In genomic region chr11:68439355-68440065, GRCh38 we compare ENCODE assay signal across 20 cellular contexts. TPM values are rescaled to one million over a fixed set of nuclear protein-coding genes. Genes with fewer than 3 reads are reported as not detected.
DNase-seq lines count a peak whose midpoint lies in the region; ATAC-seq, FAIRE-seq and TF ChIP-seq lines count a peak whose summit lies in the region.
"Had no signal": no experiment of that assay in that cellular context is flagged by ENCODE, and none has a peak within 500 bp of the region (broad histone marks: within the 10 kb centered on the region; RNA-seq: fewer than 3 reads in every experiment).

No MANE protein-coding gene starts in this region.

- in situ Hi-C loops in K562 (cut with MboI) (loop anchor here (10.0 kb wide), 1 partner anchor 185 kb away; no protein-coding TSS in a partner anchor), GM23248 (cut with MboI) (no loop called here)

- 79% methylated on average over 28 of the region's 38 CpGs for WGBS in K562 (ENCODE audit: insufficient coverage, low coverage, missing lambda C conversion rate)
- WGBS in smooth muscle cell (ENCODE audit: low lambda C conversion rate) = 85% methylated on average over 29 of the region's 38 CpGs
- 69 to 89% methylated on average over 23 to 38 of the region's 38 CpGs for WGBS in GM23248 (ENCODE audit: low coverage in 1 of 2, low lambda C conversion rate in 2 of 2, missing lambda C conversion rate in 2 of 2), 2 experiments

- H3K4me1 Mint-ChIP-seq in GM23338 = peaks cover 27% of the 10 kb centered on the region
- H3K4me1 Mint-ChIP-seq in MCF 10A (ENCODE audit: insufficient read depth, unreplicated experiment) = peaks cover 5% of the 10 kb centered on the region

- H3K4me3 ChIP-seq in GM23338 (no peak overlapping the region), K562 (no peak overlapping the region), smooth muscle cell (no peak overlapping the region), GM23248 (no peak overlapping the region)

- ATAC-seq in GM23338 = peak; percentile 74
- ATAC-seq in K562 = peak; percentile 37; the same call in 1 of the 3 replicates
- ATAC-seq: left lobe of liver had no signal

- peaks cover 19% of the 10 kb centered on the region for H3K4me1 ChIP-seq in GM23338 (ENCODE audit: insufficient read depth)
- H3K4me1 ChIP-seq in K562 (replicated peaks in 1 of 2; ENCODE audit: control insufficient read depth in 2 of 2, insufficient read depth in 2 of 2, low read length in 2 of 2) = peaks cover 15 to 40% of the 10 kb centered on the region in 2 experiments; a peak in 4 of 5 replicates
- H3K4me1 ChIP-seq in smooth muscle cell (ENCODE audit: low read depth) = no peaks in the 10 kb centered on the region
- H3K4me1 ChIP-seq in GM23248 (ENCODE audit: insufficient read depth) = peaks cover 8% of the 10 kb centered on the region; the same call in 1 of the 2 replicates

- peaks cover 12% of the 10 kb centered on the region for H3K9me1 ChIP-seq in K562 (ENCODE audit: control insufficient read depth, insufficient read depth, low read length)

- no peaks in the 10 kb centered on the region for H3K9me2 ChIP-seq in GM23338 (ENCODE audit: insufficient read depth)
- no peaks in the 10 kb centered on the region for H3K9me2 ChIP-seq in GM23248 (ENCODE audit: insufficient read depth)

- H3K4me3 Mint-ChIP-seq in GM23338 (peak overlapping the region; percentile 17; the same call in 1 of the 3 replicates), MCF 10A (ENCODE audit: unreplicated experiment) (no peak overlapping the region)
- H3K4me3 Mint-ChIP-seq: activated CD4-positive, alpha-beta T cell treated with anti-CD3 and anti-CD28 coated beads, Interleukin-2, amount 10 ng/mL, durations not matched to agents 24 days and 14 days had no signal

- H3F3A ChIP-seq in GM23338 (replicated peaks; ENCODE audit: low read depth) (no peaks in the 10 kb centered on the region), smooth muscle cell (ENCODE audit: low read depth) (peaks cover 11% of the 10 kb centered on the region), GM23248 (ENCODE audit: insufficient read depth) (0 out of 2 replicates have a peak, but pooled peaks cover 6% of the 10 kb centered on the region)

- H3K27me3 Mint-ChIP-seq in GM23338 (ENCODE audit: insufficient read depth, low read depth, poor library complexity) (peaks cover 15% of the 10 kb centered on the region), MCF 10A (ENCODE audit: insufficient read depth, unreplicated experiment) (no peaks in the 10 kb centered on the region)
- H3K27me3 Mint-ChIP-seq: activated CD4-positive, alpha-beta T cell treated with anti-CD3 and anti-CD28 coated beads, Interleukin-2, amount 10 ng/mL, durations not matched to agents 24 days and 14 days had no signal

- TF ChIP-seq EP300 in K562 (IDR thresholded peaks at IDR 0.05; ENCODE audit: low read length) = no peak

- H3K79me2 ChIP-seq in GM23338 (replicated peaks; ENCODE audit: insufficient read depth) = no peaks in the 10 kb centered on the region
- no peaks in the 10 kb centered on the region for H3K79me2 ChIP-seq in K562 (ENCODE audit: control insufficient read depth, insufficient read depth, low read length)
- H3K79me2 ChIP-seq in smooth muscle cell (ENCODE audit: low read depth) = no peaks in the 10 kb centered on the region
- H3K79me2 ChIP-seq in GM23248 (ENCODE audit: insufficient read depth) = no peaks in the 10 kb centered on the region

- no peak for TF ChIP-seq CTCF in GM23338 (conservative IDR thresholded peaks at IDR 0.05; ENCODE audit: low read depth in 2 of 2)
- no peak for TF ChIP-seq CTCF in K562 (IDR thresholded peaks at IDR 0.05 in 2 of 3, conservative IDR thresholded peaks at IDR 0.05 in 1 of 3; ENCODE audit: insufficient read depth in 2 of 3, low read depth in 1 of 3, low read length in 3 of 3)
- TF ChIP-seq CTCF in smooth muscle cell (IDR thresholded peaks at IDR 0.05; ENCODE audit: borderline replicate concordance, insufficient read depth, poor library complexity, severe bottlenecking) = no peak
- no peak for TF ChIP-seq CTCF in MCF 10A (IDR thresholded peaks at IDR 0.05; ENCODE audit: unreplicated experiment)

- CTCF ChIA-PET in K562 (lab: Yijun Ruan, JAX; ENCODE audit: low intra/inter-chr PET ratio) (no interaction called here), MCF 10A (lab: Yijun Ruan, JAX) (interaction anchor here (1.4 kb wide), 1 partner anchor 183 kb away, joined by 3 read pairs; no protein-coding TSS in a partner anchor)

- H4K20me1 ChIP-seq in GM23338 (replicated peaks; ENCODE audit: insufficient read depth) (no peaks in the 10 kb centered on the region), K562 (replicated peaks; ENCODE audit: control insufficient read depth, insufficient read depth, low read length) (no peaks in the 10 kb centered on the region; the same call in 1 of the 2 replicates), smooth muscle cell (ENCODE audit: low read depth) (no peaks in the 10 kb centered on the region), GM23248 (ENCODE audit: insufficient read depth) (no peaks in the 10 kb centered on the region)

- H3K27ac ChIP-seq in GM23338 (ENCODE audit: low read depth) = no peak overlapping the region
- no peak overlapping the region for H3K27ac ChIP-seq in K562 (ENCODE audit: extremely low read depth, low read depth, low read length)
- peak overlapping the region; percentile 93 for H3K27ac ChIP-seq in smooth muscle cell (ENCODE audit: low read depth)
- no peak overlapping the region for H3K27ac ChIP-seq in GM23248

- no peak for TF ChIP-seq RAD21 in K562 (CRISPR knock-in tag; conservative IDR thresholded peaks at IDR 0.05 in 1 of 2, IDR thresholded peaks at IDR 0.05 in 1 of 2)

- H3K36me3 Mint-ChIP-seq in GM23338 (ENCODE audit: low read depth) = peaks cover 9% of the 10 kb centered on the region; the same call in 1 of the 3 replicates
- H3K36me3 Mint-ChIP-seq in MCF 10A (ENCODE audit: insufficient read depth, unreplicated experiment) = peaks cover 26% of the 10 kb centered on the region

- TF ChIP-seq POLR2A in K562 (conservative IDR thresholded peaks at IDR 0.05) = no peak

- H3K27ac Mint-ChIP-seq in GM23338 = no peak overlapping the region; the same call in 1 of the 2 replicates
- H3K27ac Mint-ChIP-seq in MCF 10A (ENCODE audit: low read depth, unreplicated experiment) = no peak overlapping the region
- H3K27ac Mint-ChIP-seq: activated CD4-positive, alpha-beta T cell treated with anti-CD3 and anti-CD28 coated beads, Interleukin-2, amount 10 ng/mL, durations not matched to agents 24 days and 14 days had no signal

- no peak overlapping the region for H2AFZ ChIP-seq in GM23338
- H2AFZ ChIP-seq in K562 (ENCODE audit: low read depth, low read length) = no peak overlapping the region
- no peak overlapping the region for H2AFZ ChIP-seq in smooth muscle cell (ENCODE audit: low read depth)
- H2AFZ ChIP-seq in GM23248 = no peak overlapping the region

- intact Hi-C loops in K562 (cut with micrococcal nuclease) = no loop called here
- intact Hi-C loops in MCF 10A (cut with micrococcal nuclease) = no loop called here

- DNase-seq in GM23338 (ENCODE audit: low spot score) = peak; percentile 30
- peak in 3 of 4 experiments; percentile 42 to 66 (median 56) for DNase-seq in K562 (ENCODE audit: extremely low read depth in 1 of 4, low spot score in 3 of 4)
- DNase-seq in iPS-NIHi11 (ENCODE audit: low spot score) = peak; percentile 92
- DNase-seq in smooth muscle cell (lab: John Stamatoyannopoulos, UW; ENCODE audit: unreplicated experiment) = no peak
- no peak for DNase-seq in GM23248
- DNase-seq in NCI-H510A treated with DMSO at 0.1 percent for 48 hours (lab: John Stamatoyannopoulos, UW) = no peak
- no peak for DNase-seq in stimulated activated CD4-positive, alpha-beta T cell treated with anti-CD3 and anti-CD28 coated beads, Interleukin-4, amount 100 ng/mL, for 1 hour
- DNase-seq in MCF 10A (ENCODE audit: unreplicated experiment) = no peak
- DNase-seq: activated CD4-positive, alpha-beta T cell treated with anti-CD3 and anti-CD28 coated beads, Interleukin-2, amount 10 ng/mL, durations not matched to agents 24 days and 14 days; activated CD8-positive, alpha-beta memory T cell treated with anti-CD3 and anti-CD28 coated beads, Interleukin-2, amount 50 U/mL, for 48 hours; activated naive CD4-positive, alpha-beta T cell; AML-193; foreskin melanocyte; Karpas-422; NCI-H2227 treated with DMSO at 0.1 percent for 48 hours; stimulated activated CD4-positive, alpha-beta T cell treated with anti-CD3 and anti-CD28 coated beads, Interleukin-2, amount 100 ng/mL, for 24 hours had no signal

- H3K9me3 Mint-ChIP-seq in GM23338 (no peaks in the 10 kb centered on the region), MCF 10A (ENCODE audit: unreplicated experiment) (no peaks in the 10 kb centered on the region)
- H3K9me3 Mint-ChIP-seq: activated CD4-positive, alpha-beta T cell treated with anti-CD3 and anti-CD28 coated beads, Interleukin-2, amount 10 ng/mL, durations not matched to agents 24 days and 14 days had no signal

- H3K36me3 ChIP-seq in GM23338 (ENCODE audit: insufficient read depth) = no peaks in the 10 kb centered on the region
- H3K36me3 ChIP-seq in K562 (ENCODE audit: control insufficient read depth, insufficient read depth, low read length) = peaks cover 67% of the 10 kb centered on the region; the same call in 2 of the 3 replicates
- no peaks in the 10 kb centered on the region for H3K36me3 ChIP-seq in smooth muscle cell (ENCODE audit: low read depth)
- H3K36me3 ChIP-seq in GM23248 (ENCODE audit: low read depth) = no peaks in the 10 kb centered on the region

- no peak overlapping the region for H3K4me2 ChIP-seq in GM23338
- H3K4me2 ChIP-seq in K562 (ENCODE audit: insufficient read depth, low read length) = no peak overlapping the region
- H3K4me2 ChIP-seq in smooth muscle cell = no peak overlapping the region
- no peak overlapping the region for H3K4me2 ChIP-seq in GM23248 (ENCODE audit: unreplicated experiment)

- peak overlapping the region in 1 of 2 experiments; percentile 13; a peak in 1 of 4 replicates for H3K9ac ChIP-seq in K562 (ENCODE audit: insufficient read depth in 1 of 2, low read depth in 2 of 2, low read length in 2 of 2)
- no peak overlapping the region for H3K9ac ChIP-seq in smooth muscle cell (ENCODE audit: low read depth)
- H3K9ac ChIP-seq in GM23248 = no peak overlapping the region

- POLR2A ChIA-PET in K562 (lab: Yijun Ruan, JAX) (interaction anchor here (0.7 to 0.8 kb wide), 2 partner anchors 11 to 16 kb away, joined by 3 read pairs; no protein-coding TSS in a partner anchor), MCF 10A (lab: Yijun Ruan, JAX) (no interaction called here)

- no peak for FAIRE-seq in K562 (lab: Jason Lieb, UNC)
- FAIRE-seq: G401.6, TTC549, urothelium cell line had no signal

- BruUV-seq in K562 (replicated peaks; lab: Mats Ljungman, UMichigan) = no TSS peak
- no TSS peak for BruUV-seq in MCF 10A (replicated peaks; lab: Mats Ljungman, UMichigan)

- no peaks in the 10 kb centered on the region for H3K27me3 ChIP-seq in GM23338 (ENCODE audit: insufficient read depth)
- no peaks in the 10 kb centered on the region for H3K27me3 ChIP-seq in K562 (ENCODE audit: control insufficient read depth in 2 of 2, insufficient read depth in 2 of 2, low read length in 2 of 2)
- no peaks in the 10 kb centered on the region for H3K27me3 ChIP-seq in smooth muscle cell (ENCODE audit: low read depth)
- H3K27me3 ChIP-seq in GM23248 (replicated peaks; ENCODE audit: insufficient read depth) = no peaks in the 10 kb centered on the region

- H3K9me3 ChIP-seq in K562 (replicated peaks; ENCODE audit: control insufficient read depth, insufficient read depth, low read depth, low read length) = no peaks in the 10 kb centered on the region
- no peaks in the 10 kb centered on the region for H3K9me3 ChIP-seq in smooth muscle cell (replicated peaks; ENCODE audit: low read depth)
- H3K9me3 ChIP-seq in GM23248 (ENCODE audit: low read depth) = no peaks in the 10 kb centered on the region

RNA-seq across cellular contexts. Expression of gene PPP6R3, which starts 21.0 kb away (rescaled TPM):
- 220 and 268 TPM in 2 replicates for total RNA-seq in GM23338 (2014; rRNA removed; shearing (Covaris generic))
- polyA plus RNA-seq in GM23338 (2016; fragmentation: Nextera tagmentation; extraction: Ambion mirVana) (138 and 170 TPM in 2 replicates), K562 (2011; rRNA removed) (58.4 and 75.6 TPM in 2 replicates), K562 (2014; fragmentation: Illumina TruSeq; extraction: Trizol) (69.1 and 80.6 TPM in 2 replicates), K562 (2014; fragmentation: Nextera tagmentation; extraction: Ambion mirVana) (10 to 100 TPM; 20.3 to 32.5 TPM), K562 (2014; rRNA removed) (46.7 and 48.4 TPM in 2 replicates), smooth muscle cell (28.4 and 36.7 TPM in 2 replicates), GM23248 (2016; fragmentation: Nextera tagmentation; extraction: Ambion mirVana) (47.5 and 47.9 TPM in 2 replicates)
- total RNA-seq in K562 (2011; cell fraction: chromatin; rRNA removed; ENCODE audit: low replicate concordance) = 136 and 375 TPM in 2 replicates
- total RNA-seq in K562 (2011; cell fraction: nucleolus; rRNA removed) = 57.0 and 86.1 TPM in 2 replicates
- total RNA-seq in K562 (2011; cell fraction: nucleoplasm; rRNA removed) = 132 and 147 TPM in 2 replicates
- total RNA-seq in K562 (2014; rRNA removed) (96.1 and 103 TPM in 2 replicates), K562 (2014; rRNA removed; fragmentation: Illumina TruSeq; extraction: Trizol) (110 and 132 TPM in 2 replicates), K562 (2015; rRNA removed; fragmentation: Illumina TruSeq; extraction: Trizol) (111 and 117 TPM in 2 replicates), K562 (2021) (90.3 and 91.2 TPM in 2 replicates), smooth muscle cell (120 and 121 TPM in 2 replicates), MCF 10A (2022) (87.2 and 95.7 TPM in 2 replicates)
- polyA plus RNA-seq in K562 (2011; cell fraction: cytosol; rRNA removed) = 25.4 and 35.3 TPM in 2 replicates
- 95.8 and 111 TPM in 2 replicates for polyA plus RNA-seq in K562 (2011; cell fraction: nucleus; rRNA removed)
- 45.4 and 55.1 TPM in 2 replicates for polyA plus RNA-seq in K562 (2012)
- polyA minus RNA-seq in K562 (2011; rRNA and poly(A)+ RNA removed) = 179 and 197 TPM in 2 replicates
- 67.2 and 87.0 TPM in 2 replicates for polyA minus RNA-seq in K562 (2011; cell fraction: cytosol; rRNA and poly(A)+ RNA removed)
- 114 and 187 TPM in 2 replicates for polyA minus RNA-seq in K562 (2011; cell fraction: nucleus; rRNA and poly(A)+ RNA removed)
- total RNA-seq in GM23248 (2014; rRNA removed; shearing (Covaris generic)) = 71.2 and 96.0 TPM in 2 replicates

Comparison
In these comparisons a context has a peak if more than half of its experiments do, and no peak if none do; other contexts are left out.
1. DNase-seq: peak in GM23338 (single experiment), K562 (3 of 4) and iPS-NIHi11 (single experiment); none in smooth muscle cell (single experiment), GM23248 (single experiment), NCI-H510A treated with DMSO at 0.1 percent for 48 hours (single experiment), stimulated activated CD4-positive, alpha-beta T cell treated with anti-CD3 and anti-CD28 coated beads, Interleukin-4, amount 100 ng/mL, for 1 hour (single experiment) and MCF 10A (single experiment).